ENCODE assay signal across 1 cellular context in genomic region chr4:134539729-134540231, GRCh38.
TF ChIP-seq lines count a peak whose summit lies in the region.

No MANE protein-coding gene starts in this region.

TF ChIP-seq in SK-N-SH, 30 proteins besides CTCF, POLR2A, EP300 and RAD21 (continued from another document):
- no peak for TF ChIP-seq REST (IDR thresholded peaks at IDR 0.05; ENCODE audit: low read depth, low read length)
